In genomic region chr20:31691646-31692275, GRCh38 we compare ENCODE assay signal across 8 cellular contexts. TPM values are rescaled to one million over a fixed set of nuclear protein-coding genes. Genes with fewer than 3 reads are reported as not detected.
DNase-seq lines count a peak whose midpoint lies in the region; ATAC-seq and TF ChIP-seq lines count a peak whose summit lies in the region.

No MANE protein-coding gene starts in this region.

- peaks cover 84% of the 10 kb centered on the region for H3K79me2 ChIP-seq in GM23338 (replicated peaks; ENCODE audit: insufficient read depth)

- CTCF ChIA-PET in T-cell (lab: Charles Lee): interaction anchor here in 1 of 2 donors (0.6 kb wide), 1 partner anchor 33 kb away, joined by 3 read pairs; no protein-coding TSS in a partner anchor

- H3K27me3 ChIP-seq in GM23338 (ENCODE audit: insufficient read depth): no peaks in the 10 kb centered on the region

- H3K27ac Mint-ChIP-seq in GM23338 (0 out of 2 replicates have a peak overlapping the region, but pooled peaks have one; percentile 29), T-cell (peak overlapping the region; percentile 84 to 86)

- POLR2A ChIA-PET in T-cell (lab: Charles Lee): interaction anchor here in 1 of 2 donors (0.6 kb wide), 2 partner anchors 9 to 10 kb away, joined by 3 read pairs; no protein-coding TSS in a partner anchor

- H3K9me3 Mint-ChIP-seq in GM23338: no peaks in the 10 kb centered on the region; the same call in 1 of the 3 replicates
- H3K9me3 Mint-ChIP-seq in T-cell: no peaks in the 10 kb centered on the region

- H3K4me2 ChIP-seq in GM23338: peak overlapping the region; percentile 59

- H3K36me3 Mint-ChIP-seq in GM23338 (ENCODE audit: low read depth) (peaks cover 23% of the 10 kb centered on the region), T-cell (peaks cover 33% of the 10 kb centered on the region)

- H3K36me3 ChIP-seq in GM23338 (ENCODE audit: insufficient read depth): peaks cover 5% of the 10 kb centered on the region; the same call in 1 of the 2 replicates

- DNase-seq in EL: peak; percentile 70
- peak; percentile 62 for DNase-seq in GM23338 (ENCODE audit: low spot score)
- DNase-seq in T-cell: no peak
- DNase-seq in myocyte (ENCODE audit: low read depth): peak; percentile 76
- no peak for DNase-seq in SHP77 (lab: John Stamatoyannopoulos, UW)
- no peak for DNase-seq in H4 (ENCODE audit: low spot score)
- DNase-seq in NCI-H1092 (lab: John Stamatoyannopoulos, UW): no peak
- no peak for DNase-seq in inferior parietal cortex (ENCODE audit: extremely low spot score)

- no peak overlapping the region for H2AFZ ChIP-seq in GM23338

- H3K4me3 ChIP-seq in GM23338: no peak overlapping the region

- no peak for TF ChIP-seq CTCF in GM23338 (conservative IDR thresholded peaks at IDR 0.05; ENCODE audit: low read depth in 2 of 2)

- H3K4me1 ChIP-seq in GM23338 (ENCODE audit: insufficient read depth): peaks cover 32% of the 10 kb centered on the region

- ATAC-seq in GM23338 (no peak; the same call in 2 of the 3 replicates), T-cell (replicated peaks in 1 of 4) (no peak)

- H3K4me3 Mint-ChIP-seq in GM23338: no peak overlapping the region
- H3K4me3 Mint-ChIP-seq in T-cell: no peak overlapping the region

- peaks cover 10% of the 10 kb centered on the region for H3K27me3 Mint-ChIP-seq in GM23338 (ENCODE audit: insufficient read depth, low read depth, poor library complexity)
- no peaks in the 10 kb centered on the region for H3K27me3 Mint-ChIP-seq in T-cell

- H4K20me1 ChIP-seq in GM23338 (replicated peaks; ENCODE audit: insufficient read depth): peaks cover 8% of the 10 kb centered on the region

- H3K9me2 ChIP-seq in GM23338 (ENCODE audit: insufficient read depth): peaks cover 3% of the 10 kb centered on the region; the same call in 1 of the 2 replicates

- H3K4me1 Mint-ChIP-seq in GM23338 (peaks cover 40% of the 10 kb centered on the region), T-cell (peaks cover 43 to 65% (median 48%) of the 10 kb centered on the region in 3 donors)

- H3F3A ChIP-seq in GM23338 (replicated peaks; ENCODE audit: low read depth): peaks cover 23% of the 10 kb centered on the region

- H3K27ac ChIP-seq in GM23338 (ENCODE audit: low read depth): peak overlapping the region; percentile 30; the same call in 1 of the 2 replicates

TF ChIP-seq in GM23338, 12 proteins besides CTCF, POLR2A, EP300 and RAD21 (continues in another document):
- TF ChIP-seq ZNF114 (CRISPR knock-in tag; IDR thresholded peaks at IDR 0.05) (no peak), REST (IDR thresholded peaks at IDR 0.05; ENCODE audit: unreplicated experiment) (no peak), NANOG (IDR thresholded peaks at IDR 0.05; ENCODE audit: borderline replicate concordance) (no peak), ETS1 (IDR thresholded peaks at IDR 0.05) (no peak), ZNF331 (CRISPR knock-in tag; IDR thresholded peaks at IDR 0.05; ENCODE audit: low read depth) (no peak), JUNB (IDR thresholded peaks at IDR 0.05; ENCODE audit: unreplicated experiment) (no peak), EZH2phosphoT487 (IDR thresholded peaks at IDR 0.05; ENCODE audit: unreplicated experiment) (no peak), POLR2AphosphoS5 (IDR thresholded peaks at IDR 0.05; ENCODE audit: low read depth) (no peak)

RNA-seq across cellular contexts. Expression of gene BCL2L1, which starts 30.9 kb away (rescaled TPM):
- 108 and 110 TPM in 2 replicates for total RNA-seq in GM23338 (2014; rRNA removed; shearing (Covaris generic))
- polyA plus RNA-seq in GM23338 (2016; fragmentation: Nextera tagmentation; extraction: Ambion mirVana): 39.9 and 42.4 TPM in 2 replicates
- 10 to 100 TPM; 26.6 to 33.8 (median 27.7) TPM for total RNA-seq in T-cell
- total RNA-seq in myocyte: 172 and 239 TPM in 2 replicates
- polyA plus RNA-seq in myocyte (2012): 181 TPM
- 34.2 and 42.6 TPM in 2 replicates for total RNA-seq in H4 (2014; rRNA removed; shearing (Covaris generic))

RNA-seq across cellular contexts. Expression of gene TPX2, which starts 47.3 kb away (rescaled TPM):
- total RNA-seq in GM23338 (2014; rRNA removed; shearing (Covaris generic)): 148 and 159 TPM in 2 replicates
- 94.1 and 101 TPM in 2 replicates for polyA plus RNA-seq in GM23338 (2016; fragmentation: Nextera tagmentation; extraction: Ambion mirVana)
- total RNA-seq in T-cell: 1 to 10 TPM in 4 of 5 donors, under 1 TPM in 1; 0.99 to 3.0 (median 1.4) TPM
- total RNA-seq in myocyte: 7.0 and 10.5 TPM in 2 replicates
- 1.8 TPM for polyA plus RNA-seq in myocyte (2012)
- total RNA-seq in H4 (2014; rRNA removed; shearing (Covaris generic)): 111 and 128 TPM in 2 replicates

RNA-seq across cellular contexts. Expression of gene COX4I2, which starts 54.0 kb away (rescaled TPM):
- total RNA-seq in GM23338 (2014; rRNA removed; shearing (Covaris generic)): not detected in 2 replicates
- 0.63 and 1.1 TPM in 2 replicates for polyA plus RNA-seq in GM23338 (2016; fragmentation: Nextera tagmentation; extraction: Ambion mirVana)
- total RNA-seq in T-cell (not detected), myocyte (not detected in 2 replicates)
- not detected for polyA plus RNA-seq in myocyte (2012)
- not detected in 2 replicates for total RNA-seq in H4 (2014; rRNA removed; shearing (Covaris generic))

Comparison
In these comparisons a context has a peak if more than half of its experiments do, and no peak if none do; other contexts are left out.
1. DNase-seq: peak in EL (single experiment), GM23338 (single experiment) and myocyte (single experiment); none in T-cell (0 of 34), SHP77 (0 of 2), H4 (single experiment), NCI-H1092 (single experiment) and inferior parietal cortex (single experiment).